In genomic region chr12:91064640-91065039, GRCh38 we compare ENCODE assay signal across 39 cellular contexts. TPM values are rescaled to one million over a fixed set of nuclear protein-coding genes. Genes with fewer than 3 reads are reported as not detected.
"Had no signal": no experiment of that assay in that cellular context is flagged by ENCODE, and none has a peak within 500 bp of the region (broad histone marks: within the 10 kb centered on the region; RNA-seq: fewer than 3 reads in every experiment).

No MANE protein-coding gene starts in this region.

- H3K4me3 ChIP-seq: adrenal gland, ascending aorta, body of pancreas, breast epithelium, cardiac muscle cell had no signal

- H3K27ac ChIP-seq: adrenal gland, ascending aorta, body of pancreas, brain microvascular endothelial cell, breast epithelium, cardiac muscle cell had no signal

- DNase-seq: activated effector memory CD4-positive, alpha-beta T cell treated with anti-CD3 and anti-CD28 coated beads, Interleukin-2, amount 50 U/mL, for 16 hours; activated effector memory CD4-positive, alpha-beta T cell treated with Interleukin-2 at 50 U/mL for 16 hours; activated gamma-delta T cell; activated gamma-delta T cell treated with Interleukin-2 at 50 U/mL for 16 hours; activated naive CD4-positive, alpha-beta T cell; activated naive CD4-positive, alpha-beta T cell treated with anti-CD3 and anti-CD28 coated beads for 36 hours; activated naive CD4-positive, alpha-beta T cell treated with anti-CD3 and anti-CD28 coated beads, Interleukin-2, amount 10 ng/mL, durations not matched to agents 7 days and 5 days; activated naive CD4-positive, alpha-beta T cell treated with anti-CD3 and anti-CD28 coated beads, Interleukin-2, amount 50 U/mL, for 16 hours; activated naive CD4-positive, alpha-beta T cell treated with Interleukin-2 at 50 U/mL for 16 hours; activated naive CD8-positive, alpha-beta T cell treated with anti-CD3 and anti-CD28 coated beads for 36 hours; activated naive CD8-positive, alpha-beta T cell treated with anti-CD3 and anti-CD28 coated beads, Interleukin-2, amount 10 ng/mL, durations not matched to agents 7 days and 5 days; activated naive CD8-positive, alpha-beta T cell treated with anti-CD3 and anti-CD28 coated beads, Interleukin-2, amount 50 U/mL, for 24 hours; activated T-cell treated with anti-CD3 and anti-CD28 coated beads, Interleukin-2, amount 50 U/mL, for 1 hour; activated T-cell treated with anti-CD3 and anti-CD28 coated beads, Interleukin-2, amount 50 U/mL, for 24 hours; activated T-cell treated with anti-CD3 and anti-CD28 coated beads, Interleukin-2, amount 50 U/mL, for 4 hours; activated T-cell treated with anti-CD3 and anti-CD28 coated beads, Interleukin-2, amount 50 U/mL, for 48 hours; activated T-cell treated with anti-CD3 and anti-CD28 coated beads, Interleukin-2, amount 50 U/mL, for 72 hours; adrenal gland; amniotic stem cell; amygdala; anterior cingulate cortex; aorta; body of pancreas; brain microvascular endothelial cell; caudate nucleus; central memory CD4-positive, alpha-beta T cell; cerebellar nuclear complex had no signal

- H3K36me3 ChIP-seq: adrenal gland, ascending aorta, brain microvascular endothelial cell, breast epithelium, cardiac muscle cell had no signal

- H3K27me3 ChIP-seq: adrenal gland, ascending aorta, body of pancreas, brain microvascular endothelial cell, breast epithelium, cardiac muscle cell had no signal

- ATAC-seq: activated naive CD4-positive, alpha-beta T cell treated with anti-CD3 and anti-CD28 coated beads, Interleukin-2, amount 50 U/mL, for 72 hours; activated naive CD8-positive, alpha-beta T cell treated with anti-CD3 and anti-CD28 coated beads, Interleukin-2, amount 50 U/mL, for 24 hours; activated T-cell treated with anti-CD3 and anti-CD28 coated beads, Interleukin-2, amount 50 U/mL, for 4 hours; activated T-cell treated with anti-CD3 and anti-CD28 coated beads, Interleukin-2, amount 50 U/mL, for 72 hours; activated T-helper 17 cell treated with anti-CD3 and anti-CD28 coated beads, Interleukin-2, amount 50 U/mL, for 72 hours; body of pancreas had no signal

- H3K4me1 ChIP-seq: adrenal gland, ascending aorta, body of pancreas, breast epithelium had no signal

- FAIRE-seq: astrocyte, bronchial epithelial cell had no signal

- H3K9me3 ChIP-seq: adrenal gland, ascending aorta, body of pancreas, breast epithelium had no signal

RNA-seq across cellular contexts. Expression of gene KERA, which starts 6.8 kb away (rescaled TPM):
- total RNA-seq: activated naive CD4-positive, alpha-beta T cell treated with anti-CD3 and anti-CD28 coated beads for 36 hours; activated naive CD4-positive, alpha-beta T cell treated with anti-CD3 and anti-CD28 coated beads, Interleukin-2, amount 50 U/mL, for 72 hours; activated naive CD8-positive, alpha-beta T cell treated with anti-CD3 and anti-CD28 coated beads for 36 hours; activated naive CD8-positive, alpha-beta T cell treated with anti-CD3 and anti-CD28 coated beads, Interleukin-2, amount 10 ng/mL, durations not matched to agents 7 days and 5 days; activated T-cell treated with anti-CD3 and anti-CD28 coated beads, Interleukin-2, amount 50 U/mL, for 4 hours; activated T-cell treated with anti-CD3 and anti-CD28 coated beads, Interleukin-2, amount 50 U/mL, for 72 hours; activated T-helper 1 cell treated with anti-CD3 and anti-CD28 coated beads, Interleukin-12 subunit alpha, Interleukin-12 subunit beta, Interleukin-2, Interleukin-4 antibody, amounts not matched to agents 30 ng/mL and 10 ng/mL and 1 ng/mL, durations not matched to agents 14 hours and 24 hours and 36 hours; activated T-helper 17 cell treated with anti-CD3 and anti-CD28 coated beads, Interleukin-2, amount 50 U/mL, for 72 hours; activated T-helper 2 cell treated with anti-CD3 and anti-CD28 coated beads, Interferon-gamma antibody, Interleukin-2, Interleukin-4, amounts not matched to agents 10 μg/mL and 5 μg/mL and 100 μg/mL, durations not matched to agents 14 hours and 24 hours and 36 hours; adrenal gland; aorta; ascending aorta; astrocyte; body of pancreas; bronchial epithelial cell; cardiac muscle cell; chondrocyte had no signal
- polyA plus RNA-seq: adrenal gland, aorta, cardiac muscle cell had no signal

RNA-seq across cellular contexts. Expression of gene LUM, which starts 46.7 kb away (rescaled TPM):
- total RNA-seq: activated naive CD4-positive, alpha-beta T cell treated with anti-CD3 and anti-CD28 coated beads for 36 hours; activated naive CD4-positive, alpha-beta T cell treated with anti-CD3 and anti-CD28 coated beads, Interleukin-2, amount 50 U/mL, for 72 hours; activated naive CD8-positive, alpha-beta T cell treated with anti-CD3 and anti-CD28 coated beads for 36 hours; activated naive CD8-positive, alpha-beta T cell treated with anti-CD3 and anti-CD28 coated beads, Interleukin-2, amount 10 ng/mL, durations not matched to agents 7 days and 5 days; activated T-cell treated with anti-CD3 and anti-CD28 coated beads, Interleukin-2, amount 50 U/mL, for 72 hours; activated T-helper 1 cell treated with anti-CD3 and anti-CD28 coated beads, Interleukin-12 subunit alpha, Interleukin-12 subunit beta, Interleukin-2, Interleukin-4 antibody, amounts not matched to agents 30 ng/mL and 10 ng/mL and 1 ng/mL, durations not matched to agents 14 hours and 24 hours and 36 hours; activated T-helper 17 cell treated with anti-CD3 and anti-CD28 coated beads, Interleukin-2, amount 50 U/mL, for 72 hours; activated T-helper 2 cell treated with anti-CD3 and anti-CD28 coated beads, Interferon-gamma antibody, Interleukin-2, Interleukin-4, amounts not matched to agents 10 μg/mL and 5 μg/mL and 100 μg/mL, durations not matched to agents 14 hours and 24 hours and 36 hours had no signal

RNA-seq across cellular contexts. Expression of gene EPYC, which starts 59.9 kb away (rescaled TPM):
- total RNA-seq: activated naive CD4-positive, alpha-beta T cell treated with anti-CD3 and anti-CD28 coated beads for 36 hours; activated naive CD4-positive, alpha-beta T cell treated with anti-CD3 and anti-CD28 coated beads, Interleukin-2, amount 50 U/mL, for 72 hours; activated naive CD8-positive, alpha-beta T cell treated with anti-CD3 and anti-CD28 coated beads for 36 hours; activated naive CD8-positive, alpha-beta T cell treated with anti-CD3 and anti-CD28 coated beads, Interleukin-2, amount 10 ng/mL, durations not matched to agents 7 days and 5 days; activated T-cell treated with anti-CD3 and anti-CD28 coated beads, Interleukin-2, amount 50 U/mL, for 4 hours; activated T-cell treated with anti-CD3 and anti-CD28 coated beads, Interleukin-2, amount 50 U/mL, for 72 hours; activated T-helper 1 cell treated with anti-CD3 and anti-CD28 coated beads, Interleukin-12 subunit alpha, Interleukin-12 subunit beta, Interleukin-2, Interleukin-4 antibody, amounts not matched to agents 30 ng/mL and 10 ng/mL and 1 ng/mL, durations not matched to agents 14 hours and 24 hours and 36 hours; activated T-helper 17 cell treated with anti-CD3 and anti-CD28 coated beads, Interleukin-2, amount 50 U/mL, for 72 hours; activated T-helper 2 cell treated with anti-CD3 and anti-CD28 coated beads, Interferon-gamma antibody, Interleukin-2, Interleukin-4, amounts not matched to agents 10 μg/mL and 5 μg/mL and 100 μg/mL, durations not matched to agents 14 hours and 24 hours and 36 hours; aorta; ascending aorta; body of pancreas; breast epithelium; bronchial epithelial cell; cardiac muscle cell; cardiac septum; cerebellum; chondrocyte had no signal
- polyA plus RNA-seq: adrenal gland, cardiac muscle cell had no signal
